In the genomic region with DNA sequence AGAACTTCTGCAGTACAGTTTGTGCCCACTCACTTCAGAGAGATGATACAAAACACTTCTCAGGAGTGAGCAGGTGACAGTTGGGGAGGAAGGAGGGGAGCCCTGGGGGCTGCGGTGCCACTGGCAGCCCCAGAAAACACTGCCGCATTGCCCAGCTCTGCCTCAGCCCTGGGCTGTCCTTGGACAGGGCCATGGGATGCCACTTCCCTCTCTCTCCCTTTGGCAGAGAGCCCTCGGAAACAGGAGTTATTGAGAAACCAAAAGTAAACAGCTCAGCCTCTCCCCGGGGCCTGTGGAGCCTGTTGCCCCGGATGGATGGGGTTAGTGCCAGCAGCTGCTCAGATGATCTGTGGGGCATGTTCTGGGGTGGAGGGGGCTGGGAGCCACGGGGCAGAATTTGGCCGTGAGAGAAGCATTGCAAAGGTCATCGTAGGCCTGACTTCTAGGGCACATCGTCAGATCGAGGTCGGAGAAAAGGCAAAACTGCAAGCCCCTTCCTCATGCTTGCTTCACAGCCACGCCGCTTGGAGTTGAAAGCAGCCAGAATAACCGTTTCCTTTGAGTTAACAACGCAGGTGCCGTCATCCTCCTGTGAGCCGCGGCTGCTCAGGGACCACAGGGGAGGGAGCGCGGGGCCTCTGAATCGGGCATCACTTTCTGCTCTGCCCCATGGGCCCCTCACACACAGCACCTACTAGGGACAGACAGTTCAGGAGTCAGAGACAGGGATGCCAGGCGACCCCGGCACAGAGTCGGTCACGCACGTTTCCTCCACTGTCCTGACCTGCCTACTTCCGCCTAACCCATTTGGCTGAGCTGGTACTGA, we compare ENCODE assay signal across 2 cellular contexts.
TF ChIP-seq lines count a peak whose summit lies in the region.

No MANE protein-coding gene starts in this region.

TF ChIP-seq in GM12891, 5 proteins besides CTCF, POLR2A, EP300 and RAD21 (continued from another document):
- peak; percentile 63; the same call in 1 of the 2 replicates for TF ChIP-seq POLR2AphosphoS5 (IDR thresholded peaks at IDR 0.05; ENCODE audit: low read depth, low read length)
TF ChIP-seq in GM12891: peak in this region for 2.

TF ChIP-seq in H1, 55 proteins besides CTCF, POLR2A, EP300 and RAD21 (continued from another document):
- no peak for TF ChIP-seq NANOG (IDR thresholded peaks at IDR 0.05; ENCODE audit: insufficient read depth, low read depth, low read length, poor library complexity, severe bottlenecking)
- TF ChIP-seq SIN3A (conservative IDR thresholded peaks at IDR 0.05 in 1 of 2, IDR thresholded peaks at IDR 0.05 in 1 of 2; ENCODE audit: low read depth in 1 of 2, low read length in 2 of 2), result no peak
- TF ChIP-seq TCF12 (IDR thresholded peaks at IDR 0.05; ENCODE audit: low read depth, low read length), result no peak
- TF ChIP-seq EGR1 (IDR thresholded peaks at IDR 0.05; ENCODE audit: borderline replicate concordance, low read depth, low read length), result no peak
- TF ChIP-seq ASH2L (IDR thresholded peaks at IDR 0.05; ENCODE audit: low read length), result no peak
- no peak for TF ChIP-seq SRF (IDR thresholded peaks at IDR 0.05; ENCODE audit: low read depth, low read length)
- no peak for TF ChIP-seq BRCA1 (IDR thresholded peaks at IDR 0.05; ENCODE audit: low read depth, low read length)
- TF ChIP-seq BCL11A (IDR thresholded peaks at IDR 0.05; ENCODE audit: low read depth in 2 of 2, low read length in 2 of 2), result no peak
- no peak for TF ChIP-seq CBX8 (IDR thresholded peaks at IDR 0.05; ENCODE audit: borderline replicate concordance, low read depth, low read length)
- TF ChIP-seq, protein P1, sequence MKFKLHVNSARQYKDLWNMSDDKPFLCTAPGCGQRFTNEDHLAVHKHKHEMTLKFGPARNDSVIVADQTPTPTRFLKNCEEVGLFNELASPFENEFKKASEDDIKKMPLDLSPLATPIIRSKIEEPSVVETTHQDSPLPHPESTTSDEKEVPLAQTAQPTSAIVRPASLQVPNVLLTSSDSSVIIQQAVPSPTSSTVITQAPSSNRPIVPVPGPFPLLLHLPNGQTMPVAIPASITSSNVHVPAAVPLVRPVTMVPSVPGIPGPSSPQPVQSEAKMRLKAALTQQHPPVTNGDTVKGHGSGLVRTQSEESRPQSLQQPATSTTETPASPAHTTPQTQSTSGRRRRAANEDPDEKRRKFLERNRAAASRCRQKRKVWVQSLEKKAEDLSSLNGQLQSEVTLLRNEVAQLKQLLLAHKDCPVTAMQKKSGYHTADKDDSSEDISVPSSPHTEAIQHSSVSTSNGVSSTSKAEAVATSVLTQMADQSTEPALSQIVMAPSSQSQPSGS (IDR thresholded peaks at IDR 0.05; ENCODE audit: low read length), result no peak
- no peak for TF ChIP-seq TAF7 (optimal IDR thresholded peaks at IDR 0.05; ENCODE audit: borderline replicate concordance, low read depth, low read length)
- TF ChIP-seq RBBP5 (IDR thresholded peaks at IDR 0.05; ENCODE audit: borderline replicate concordance, low read depth, low read length), result no peak
